In the genomic region with DNA sequence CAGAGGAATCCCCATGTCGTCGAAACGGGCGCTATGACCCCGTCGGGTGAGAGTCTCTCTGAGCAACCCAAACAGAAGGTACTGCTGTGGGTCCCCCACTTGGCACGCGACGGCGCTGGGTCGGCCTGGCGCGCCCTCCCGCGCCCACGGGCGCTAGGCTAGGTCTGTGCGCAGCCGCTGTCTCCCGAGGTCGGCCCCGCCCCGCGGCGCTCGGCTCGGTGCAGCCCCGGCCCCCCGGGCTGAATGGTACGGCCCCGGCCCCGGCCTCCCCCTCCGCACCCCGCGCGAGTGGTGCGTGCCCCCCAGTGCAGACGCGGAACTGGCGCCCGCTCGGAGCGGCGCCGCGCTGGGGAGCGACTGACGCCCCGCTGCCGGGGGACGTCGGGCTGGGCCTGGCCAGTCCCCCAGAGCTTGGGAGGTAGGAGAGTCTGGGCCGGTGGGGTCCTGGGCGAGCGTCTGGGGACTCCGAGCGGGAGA, we compare ENCODE assay signal across 8 cellular contexts. TPM values are rescaled to one million over a fixed set of nuclear protein-coding genes. Genes with fewer than 3 reads are reported as not detected.
DNase-seq lines count a peak whose midpoint lies in the region; ATAC-seq, FAIRE-seq and TF ChIP-seq lines count a peak whose summit lies in the region.

Gene MADD (plus strand): TSS at position 305 of the 477 bp plus-strand sequence.

- H3K4me2 ChIP-seq in endothelial cell of umbilical vein (ENCODE audit: insufficient read depth, low read length): peak within 1 kb of the TSS; percentile 81

- ATAC-seq in GM19455 (IDR thresholded peaks at IDR 0.05; ENCODE audit: unreplicated experiment): peak; percentile 75
- ATAC-seq in mucosa of descending colon: peak; percentile 86

- H3K4me1 ChIP-seq in CD8-positive, alpha-beta memory T cell (ENCODE audit: insufficient read depth, low read length): peaks cover 34% of the 10 kb centered on the region
- H3K4me1 ChIP-seq in endothelial cell of umbilical vein (ENCODE audit: control insufficient read depth, extremely low read depth, insufficient read depth, low read length) (peaks cover 33% of the 10 kb centered on the region), mucosa of descending colon (ENCODE audit: low read depth) (peaks cover 29% of the 10 kb centered on the region)

- H4K20me1 ChIP-seq in endothelial cell of umbilical vein (replicated peaks; ENCODE audit: control insufficient read depth, extremely low read depth, insufficient read depth, low read length): no peaks in the 10 kb centered on the region

- H3K27ac ChIP-seq in CD8-positive, alpha-beta memory T cell (ENCODE audit: low read depth, low read length): peak within 1 kb of the TSS; percentile 83
- peak within 1 kb of the TSS; percentile 76 for H3K27ac ChIP-seq in endothelial cell of umbilical vein (ENCODE audit: insufficient read depth, low read depth, low read length)

- no peaks in the 10 kb centered on the region for H3K9me1 ChIP-seq in endothelial cell of umbilical vein (replicated peaks; ENCODE audit: control insufficient read depth, extremely low read depth, insufficient read depth, low read length)

- peaks cover 0 to 26% (median 4%) of the 10 kb centered on the region in 3 donors for H3K36me3 Mint-ChIP-seq in CD8-positive, alpha-beta memory T cell

- H3K9me3 ChIP-seq in CD8-positive, alpha-beta memory T cell (ENCODE audit: low read length): no peaks in the 10 kb centered on the region
- H3K9me3 ChIP-seq in endothelial cell of umbilical vein (replicated peaks; ENCODE audit: control insufficient read depth, insufficient read depth, low read length): no peaks in the 10 kb centered on the region
- no peaks in the 10 kb centered on the region for H3K9me3 ChIP-seq in mucosa of descending colon

- H3K27me3 ChIP-seq in CD8-positive, alpha-beta memory T cell (ENCODE audit: insufficient read depth, low read length, poor library complexity, severe bottlenecking): no peaks in the 10 kb centered on the region
- no peaks in the 10 kb centered on the region for H3K27me3 ChIP-seq in endothelial cell of umbilical vein (ENCODE audit: control insufficient read depth in 2 of 2, insufficient read depth in 2 of 2, low read length in 2 of 2)

- peaks cover 25% of the 10 kb centered on the region for H3K79me2 ChIP-seq in endothelial cell of umbilical vein (ENCODE audit: control insufficient read depth, insufficient read depth, low read length)

- H2AFZ ChIP-seq in endothelial cell of umbilical vein (ENCODE audit: low read depth, low read length): peak within 1 kb of the TSS; percentile 91

- intact Hi-C loops in endothelial cell of umbilical vein (cut with micrococcal nuclease): loop anchor here (1.0 to 5.0 kb wide), 5 partner anchors 21 to 137 kb away; partner anchors contain the start of genes DDB2 and SLC39A13
- intact Hi-C loops in mucosa of descending colon (cut with DNase I, micrococcal nuclease): no loop called here

- H3K36me3 ChIP-seq in CD8-positive, alpha-beta memory T cell (ENCODE audit: insufficient read depth, low read length): peaks cover 12% of the 10 kb centered on the region
- H3K36me3 ChIP-seq in endothelial cell of umbilical vein (ENCODE audit: control insufficient read depth in 2 of 2, extremely low read depth in 1 of 2, insufficient read depth in 2 of 2, low read length in 2 of 2) (peaks cover 0 to 6% of the 10 kb centered on the region in 2 experiments), mucosa of descending colon (ENCODE audit: low read depth) (no peaks in the 10 kb centered on the region)

- H3K9ac ChIP-seq in endothelial cell of umbilical vein (replicated peaks; ENCODE audit: extremely low read depth, insufficient read depth, low read length): peak within 1 kb of the TSS; percentile 79

- TF ChIP-seq CTCF in endothelial cell of umbilical vein (IDR thresholded peaks at IDR 0.05; ENCODE audit: extremely low read depth in 1 of 2, insufficient read depth in 1 of 2, low read depth in 1 of 2, low read length in 2 of 2) (peak in 1 of 2 donors; percentile 3), mucosa of descending colon (IDR thresholded peaks at IDR 0.05) (no peak)

- no peaks in the 10 kb centered on the region for H3K27me3 Mint-ChIP-seq in CD8-positive, alpha-beta memory T cell

- peak; percentile 87 to 94 (median 91) for DNase-seq in CD8-positive, alpha-beta memory T cell
- DNase-seq in HK-2 (ENCODE audit: unreplicated experiment) (peak; percentile 73), NOMO-1 treated with DMSO at 0.1 percent for 48 hours (lab: John Stamatoyannopoulos, UW; ENCODE audit: unreplicated experiment) (peak; percentile 86), endothelial cell of umbilical vein (ENCODE audit: low read depth, low spot score) (peak; percentile 83), mucosa of descending colon (peak; percentile 87 to 94 (median 93))
- DNase-seq in activated CD8-positive, alpha-beta memory T cell treated with anti-CD3 and anti-CD28 coated beads, Interleukin-2, amount 50 U/mL, for 4 hours: peak; percentile 92
- peak; percentile 87 for DNase-seq in stimulated activated CD8-positive, alpha-beta memory T cell treated with anti-CD3 and anti-CD28 coated beads, Interleukin-4, amount 100 ng/mL, for 24 hours (ENCODE audit: low read depth)

- dilution Hi-C loops in endothelial cell of umbilical vein (cut with MboI; ENCODE audit: extremely low pct_ligation_motif_present, low sequenced_read_pairs): no loop called here

- no TSS peak for BruUV-seq in endothelial cell of umbilical vein (replicated peaks; lab: Mats Ljungman, UMichigan)

- peak within 1 kb of the TSS; percentile 79 to 98 (median 93) for H3K27ac Mint-ChIP-seq in CD8-positive, alpha-beta memory T cell

- H3K4me3 Mint-ChIP-seq in CD8-positive, alpha-beta memory T cell: peak within 1 kb of the TSS; percentile 78 to 95 (median 89)

- peak; percentile 79 for TF ChIP-seq POLR2A in endothelial cell of umbilical vein (IDR thresholded peaks at IDR 0.05; ENCODE audit: low read depth, low read length)

- H3K4me3 ChIP-seq in CD8-positive, alpha-beta memory T cell (ENCODE audit: low read length): peak within 1 kb of the TSS; percentile 66
- H3K4me3 ChIP-seq in endothelial cell of umbilical vein (replicated peaks in 1 of 3; ENCODE audit: insufficient read depth in 1 of 3, low read depth in 1 of 3, low read length in 3 of 3) (peak within 1 kb of the TSS; percentile 70 to 93 (median 73)), mucosa of descending colon (peak within 1 kb of the TSS; percentile 88)

- peaks cover 52 to 63% (median 58%) of the 10 kb centered on the region in 3 donors for H3K4me1 Mint-ChIP-seq in CD8-positive, alpha-beta memory T cell

- H3K9me3 Mint-ChIP-seq in CD8-positive, alpha-beta memory T cell: no peaks in the 10 kb centered on the region

- POLR2A ChIA-PET in CD8-positive, alpha-beta memory T cell (lab: Charles Lee): interaction anchor here (1.4 to 1.5 kb wide), 2 partner anchors 21 to 92 kb away, joined by 7 to 8 read pairs; partner anchors contain the start of genes ACP2 and ARFGAP2
- POLR2A ChIA-PET in endothelial cell of umbilical vein (lab: Charles Lee): interaction anchor here (0.7 to 1.0 kb wide), 2 partner anchors 21 to 55 kb away, joined by 3 to 11 read pairs; partner anchors contain the start of genes ACP2 and DDB2

- CTCF ChIA-PET in CD8-positive, alpha-beta memory T cell (lab: Charles Lee): interaction anchor here (0.6 to 2.4 kb wide), 2 partner anchors 10 to 92 kb away, joined by 3 to 8 read pairs; no protein-coding TSS in a partner anchor
- CTCF ChIA-PET in endothelial cell of umbilical vein (lab: Charles Lee): interaction anchor here (2.1 to 4.9 kb wide), 3 partner anchors 11 to 85 kb away, joined by 10 to 25 read pairs (median 24); partner anchors contain the start of gene NR1H3

- peak; percentile 55 for FAIRE-seq in endothelial cell of umbilical vein (lab: Jason Lieb, UNC)

TF ChIP-seq in endothelial cell of umbilical vein, 7 proteins besides CTCF, POLR2A, EP300 and RAD21:
- TF ChIP-seq MYC (IDR thresholded peaks at IDR 0.05; ENCODE audit: low read depth, low read length) (no peak), POLR2AphosphoS5 (IDR thresholded peaks at IDR 0.05; ENCODE audit: insufficient read depth, low read depth, low read length) (peak; percentile 87)

RNA-seq across cellular contexts. Expression of gene MADD, which starts in this region (rescaled TPM):
- total RNA-seq in CD8-positive, alpha-beta memory T cell: 10 to 100 TPM; 62.1 to 65.7 TPM
- polyA plus RNA-seq in CD8-positive, alpha-beta memory T cell: 30.5 TPM
- total RNA-seq in endothelial cell of umbilical vein: 36.8 and 38.5 TPM in 2 replicates
- 25.5 and 35.3 TPM in 2 replicates for polyA plus RNA-seq in endothelial cell of umbilical vein
- polyA plus RNA-seq in endothelial cell of umbilical vein (2011; cell fraction: cytosol; rRNA removed): 15.6 and 17.5 TPM in 2 replicates
- polyA plus RNA-seq in endothelial cell of umbilical vein (2011; cell fraction: nucleus; rRNA removed): 72.4 and 96.5 TPM in 2 replicates
- 24.6 and 25.8 TPM in 2 replicates for polyA plus RNA-seq in endothelial cell of umbilical vein (2012)
- 73.1 and 89.7 TPM in 2 replicates for polyA minus RNA-seq in endothelial cell of umbilical vein
- polyA minus RNA-seq in endothelial cell of umbilical vein (2011; cell fraction: cytosol; rRNA and poly(A)+ RNA removed): 54.2 TPM
- polyA minus RNA-seq in endothelial cell of umbilical vein (2011; cell fraction: nucleus; rRNA and poly(A)+ RNA removed): 60.8 and 96.7 TPM in 2 replicates
- 10 to 100 TPM; 45.0 to 69.6 (median 67.3) TPM for total RNA-seq in mucosa of descending colon

Comparison
In these comparisons a context has a peak if more than half of its experiments do, and no peak if none do; other contexts are left out.
1. Peak in every context shown above with its lines: DNase-seq, ATAC-seq, H3K4me3 ChIP-seq and H3K27ac ChIP-seq.